In the genomic region with DNA sequence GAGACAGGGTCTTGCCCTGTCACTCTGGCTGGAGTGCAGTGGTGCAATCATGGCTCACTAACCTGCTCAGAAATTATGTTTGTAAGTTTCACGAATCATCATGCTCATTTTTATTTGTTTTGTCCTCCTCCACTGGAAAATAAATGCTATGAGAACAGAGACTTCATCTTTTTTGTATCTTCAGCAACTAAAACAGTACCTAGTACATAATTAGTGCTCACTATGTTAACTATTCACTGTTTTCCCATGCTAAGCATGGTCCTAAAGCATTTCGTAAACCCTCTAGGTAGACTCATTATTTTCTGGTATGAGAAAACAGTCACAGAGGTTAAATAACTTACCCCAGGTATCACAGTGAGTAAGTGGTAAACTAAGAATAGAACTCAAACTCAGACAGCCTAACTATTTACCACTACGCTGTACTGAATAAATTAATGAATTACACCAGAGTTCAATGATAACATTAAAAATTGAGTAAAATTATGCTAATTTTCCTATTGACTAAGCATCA, we compare ENCODE assay signal across 26 cellular contexts.
A peak's percentile ranks its signal among the peaks of the same experiment; 100 is the strongest.
DNase-seq lines count a peak whose midpoint lies in the region; ATAC-seq, FAIRE-seq and TF ChIP-seq lines count a peak whose summit lies in the region.
"Had no signal": no experiment of that assay in that cellular context is flagged by ENCODE, and none has a peak within 500 bp of the region (broad histone marks: within the 10 kb centered on the region; RNA-seq: fewer than 3 reads in every experiment).

No MANE protein-coding gene starts in this region.

- peak overlapping the region; percentile 24; the same call in 1 of the 2 replicates for H3K9ac ChIP-seq in HepG2 (ENCODE audit: insufficient read depth, low read depth, low read length)

- peaks cover 91% of the 10 kb centered on the region for H3K79me2 ChIP-seq in HepG2 (ENCODE audit: insufficient read depth, low read length)

- no peak overlapping the region for H3K4me3 Mint-ChIP-seq in WTC11
- H3K4me3 Mint-ChIP-seq in type B pancreatic cell = peak overlapping the region; percentile 48
- no peak overlapping the region for H3K4me3 Mint-ChIP-seq in chondrocyte (ENCODE audit: unreplicated experiment)
- H3K4me3 Mint-ChIP-seq: activated CD8-positive, alpha-beta T cell treated with anti-CD3 and anti-CD28 coated beads for 36 hours; T-cell had no signal

- TF ChIP-seq RAD21 in HepG2 (CRISPR knock-in tag; IDR thresholded peaks at IDR 0.05) = no peak

- intact Hi-C loops in HepG2 (cut with micrococcal nuclease; ENCODE audit: unreplicated experiment) = no loop called here
- intact Hi-C loops in right lobe of liver (cut with DNase I) = no loop called here

- 68% methylated on average over 3 of the region's 3 CpGs for WGBS in HepG2 (ENCODE audit: low lambda C conversion rate)
- 77% methylated on average over 3 of the region's 3 CpGs for WGBS in right lobe of liver (ENCODE audit: insufficient coverage, low coverage, low lambda C conversion rate, missing lambda C conversion rate)

- no peaks in the 10 kb centered on the region; a peak in 1 of 5 replicates for H3K27me3 ChIP-seq in HepG2 (ENCODE audit: control insufficient read depth in 1 of 2, insufficient read depth in 2 of 2, low read length in 2 of 2)
- no peaks in the 10 kb centered on the region for H3K27me3 ChIP-seq in right lobe of liver
- H3K27me3 ChIP-seq: SJSA1, uterus had no signal

- H3K9me3 Mint-ChIP-seq in WTC11 (no peaks in the 10 kb centered on the region), type B pancreatic cell (no peaks in the 10 kb centered on the region), chondrocyte (ENCODE audit: low read depth) (peaks cover 3% of the 10 kb centered on the region)
- H3K9me3 Mint-ChIP-seq: activated CD8-positive, alpha-beta T cell treated with anti-CD3 and anti-CD28 coated beads for 36 hours; T-cell had no signal

- peak overlapping the region in 2 of 3 experiments; percentile 29 to 36; a peak in 2 of 6 replicates for H3K4me3 ChIP-seq in HepG2 (replicated peaks in 1 of 3; ENCODE audit: insufficient read depth in 1 of 3, low read depth in 2 of 3, low read length in 3 of 3)
- no peak overlapping the region for H3K4me3 ChIP-seq in right lobe of liver
- H3K4me3 ChIP-seq: SJSA1, thoracic aorta, uterus had no signal

- no peak for FAIRE-seq in HepG2 (lab: Jason Lieb, UNC)
- FAIRE-seq: G401.6 had no signal

- no peak for DNase-seq in HepG2 (ENCODE audit: low spot score)
- no peak for DNase-seq in right lobe of liver
- no peak for DNase-seq in WTC11 (ENCODE audit: low spot score)
- peak; percentile 45 for DNase-seq in kidney tubule cell (ENCODE audit: low spot score)
- DNase-seq in type B pancreatic cell (ENCODE audit: extremely low spot score, unreplicated experiment) = no peak
- no peak for DNase-seq in chondrocyte (ENCODE audit: low spot score)
- DNase-seq in midbrain (lab: John Stamatoyannopoulos, UW) = no peak
- DNase-seq: activated CD4-positive, alpha-beta T cell treated with anti-CD3 and anti-CD28 coated beads for 1 hour; activated CD8-positive, alpha-beta T cell treated with anti-CD3 and anti-CD28 coated beads for 36 hours; activated effector memory CD4-positive, alpha-beta T cell treated with anti-CD3 and anti-CD28 coated beads, Interleukin-2, amount 50 U/mL, for 16 hours; Caco-2; effector CD4-positive, alpha-beta T cell; head of caudate nucleus; Kasumi-1; NCI-H2029 treated with DMSO at 0.1 percent for 48 hours; NCI-H226; RPMI8226; stimulated activated naive CD8-positive, alpha-beta T cell treated with anti-CD3 and anti-CD28 coated beads, Interleukin-15, Interleukin-2, amounts not matched to agents 100 U/mL and 50 U/mL, for 24 hours; T-cell; uterus had no signal

- H3K9me3 ChIP-seq in HepG2 (ENCODE audit: low read length) (no peaks in the 10 kb centered on the region), right lobe of liver (no peaks in the 10 kb centered on the region)
- H3K9me3 ChIP-seq: Caco-2, neutrophil, SJSA1, thoracic aorta, uterus had no signal

- CTCF ChIA-PET in HepG2 (lab: Yijun Ruan, JAX; ENCODE audit: low intra/inter-chr PET ratio, low total read pairs) = no interaction called here
- CTCF ChIA-PET in WTC11 (lab: Charles Lee) = interaction anchor here (0.6 to 1.7 kb wide), 2 partner anchors 27 to 28 kb away, joined by 3 to 5 read pairs; no protein-coding TSS in a partner anchor

- in situ Hi-C loops in HepG2 (cut with HindIII; ENCODE audit: extremely low pct_ligation_motif_present, low pct_unique_long_range_greater_than_20kb) = no loop called here

- H2AFZ ChIP-seq in HepG2 (ENCODE audit: low read length) = no peak overlapping the region

- H3K27me3 Mint-ChIP-seq in WTC11 (ENCODE audit: low read depth) = no peaks in the 10 kb centered on the region
- no peaks in the 10 kb centered on the region for H3K27me3 Mint-ChIP-seq in type B pancreatic cell
- no peaks in the 10 kb centered on the region for H3K27me3 Mint-ChIP-seq in chondrocyte (ENCODE audit: low read depth)

- peak overlapping the region; percentile 69 for H3K4me2 ChIP-seq in HepG2 (ENCODE audit: low read depth, low read length)

- H3K36me3 Mint-ChIP-seq in WTC11 (no peaks in the 10 kb centered on the region), type B pancreatic cell (peaks cover 9% of the 10 kb centered on the region), chondrocyte (ENCODE audit: low read depth) (no peaks in the 10 kb centered on the region)
- H3K36me3 Mint-ChIP-seq: T-cell had no signal

- TF ChIP-seq CTCF in HepG2 (CRISPR knock-in tag; IDR thresholded peaks at IDR 0.05) (no peak), right lobe of liver (IDR thresholded peaks at IDR 0.05) (no peak), WTC11 (IDR thresholded peaks at IDR 0.05) (no peak), type B pancreatic cell (conservative IDR thresholded peaks at IDR 0.05) (no peak), chondrocyte (IDR thresholded peaks at IDR 0.05) (no peak)

- TF ChIP-seq POLR2A in HepG2 (IDR thresholded peaks at IDR 0.05; ENCODE audit: insufficient read depth in 1 of 2, low read depth in 2 of 2, low read length in 2 of 2) (no peak), right lobe of liver (IDR thresholded peaks at IDR 0.05) (no peak)

- no peak for TF ChIP-seq EP300 in HepG2 (IDR thresholded peaks at IDR 0.05; ENCODE audit: low read depth in 2 of 2, low read length in 2 of 2)
- TF ChIP-seq EP300 in HepG2 (CRISPR knock-in tag; IDR thresholded peaks at IDR 0.05; ENCODE audit: borderline replicate concordance) = no peak

- POLR2A ChIA-PET in HepG2 (lab: Yijun Ruan, JAX) = interaction anchor here (1.2 kb wide), 1 partner anchor 9 kb away, joined by 3 read pairs; no protein-coding TSS in a partner anchor
- POLR2A ChIA-PET in WTC11 (lab: Charles Lee) = no interaction called here

- peaks cover 65% of the 10 kb centered on the region for H3K4me1 Mint-ChIP-seq in WTC11
- peaks cover 43% of the 10 kb centered on the region for H3K4me1 Mint-ChIP-seq in type B pancreatic cell (ENCODE audit: unreplicated experiment)
- H3K4me1 Mint-ChIP-seq in chondrocyte (ENCODE audit: low read depth) = peaks cover 51% of the 10 kb centered on the region

- H3K27ac ChIP-seq in HepG2 (ENCODE audit: extremely low read length, insufficient read depth, low read length) (peak overlapping the region; percentile 4), right lobe of liver (no peak overlapping the region)
- H3K27ac ChIP-seq: neutrophil, SJSA1, thoracic aorta, uterus had no signal

- peaks cover 41% of the 10 kb centered on the region for H4K20me1 ChIP-seq in HepG2 (ENCODE audit: insufficient read depth, low read length)

- H3K36me3 ChIP-seq in HepG2 (replicated peaks in 1 of 2; ENCODE audit: control insufficient read depth in 1 of 2, insufficient read depth in 2 of 2, low read length in 2 of 2) (no peaks in the 10 kb centered on the region; a peak in 1 of 5 replicates), right lobe of liver (no peaks in the 10 kb centered on the region)
- H3K36me3 ChIP-seq: neutrophil, SJSA1, thoracic aorta, uterus had no signal

- ATAC-seq in HepG2 = no peak
- ATAC-seq in right lobe of liver = no peak
- ATAC-seq in WTC11 = no peak
- no peak for ATAC-seq in HG02885 (IDR thresholded peaks at IDR 0.05; ENCODE audit: poor library complexity, unreplicated experiment)
- ATAC-seq: activated CD8-positive, alpha-beta T cell treated with anti-CD3 and anti-CD28 coated beads for 36 hours; HCT116; stimulated activated naive CD8-positive, alpha-beta T cell treated with anti-CD3 and anti-CD28 coated beads, Interleukin-15, Interleukin-2, amounts not matched to agents 100 U/mL and 50 U/mL, for 24 hours; T-cell had no signal

- peak overlapping the region; percentile 94 for H3K27ac Mint-ChIP-seq in WTC11
- H3K27ac Mint-ChIP-seq in type B pancreatic cell = peak overlapping the region; percentile 4
- H3K27ac Mint-ChIP-seq in chondrocyte (ENCODE audit: unreplicated experiment) = no peak overlapping the region
- H3K27ac Mint-ChIP-seq: activated CD8-positive, alpha-beta T cell treated with anti-CD3 and anti-CD28 coated beads for 36 hours; T-cell had no signal

- H3K4me1 ChIP-seq in HepG2 (ENCODE audit: insufficient read depth, low read length) (peaks cover 70% of the 10 kb centered on the region), right lobe of liver (peaks cover 0 to 14% (median 3%) of the 10 kb centered on the region in 4 donors)
- H3K4me1 ChIP-seq: uterus had no signal

- no TSS peak for BruUV-seq in HepG2 (replicated peaks; lab: Mats Ljungman, UMichigan)

TF ChIP-seq in HepG2, 621 proteins besides CTCF, POLR2A, EP300 and RAD21 (continues in another document):
- TF ChIP-seq ARID2 (CRISPR knock-in tag; IDR thresholded peaks at IDR 0.05; ENCODE audit: borderline replicate concordance) (0 out of 2 replicates have a peak, but pooled peaks have one; percentile 20), CEBPG (CRISPR knock-in tag; IDR thresholded peaks at IDR 0.05) (0 out of 2 replicates have a peak, but pooled peaks have one; percentile 2)

Comparison
In these comparisons a context has a peak if more than half of its experiments do, and no peak if none do; other contexts are left out.
1. H3K4me3 ChIP-seq: peak in HepG2 (2 of 3); none in right lobe of liver (0 of 3).